Comparison of ENCODE assay signal across 23 cellular contexts in genomic region chr18:26192233-26192632, GRCh38. TPM values are rescaled to one million over a fixed set of nuclear protein-coding genes. Genes with fewer than 3 reads are reported as not detected.
DNase-seq lines count a peak whose midpoint lies in the region; ATAC-seq, FAIRE-seq and TF ChIP-seq lines count a peak whose summit lies in the region.
"Had no signal": no experiment of that assay in that cellular context is flagged by ENCODE, and none has a peak within 500 bp of the region (broad histone marks: within the 10 kb centered on the region; RNA-seq: fewer than 3 reads in every experiment).

No MANE protein-coding gene starts in this region.

- H3K4me1 Mint-ChIP-seq in type B pancreatic cell (ENCODE audit: unreplicated experiment) = no peaks in the 10 kb centered on the region

- no peaks in the 10 kb centered on the region for H3K27me3 ChIP-seq in lower lobe of right lung (ENCODE audit: low read depth)

- H3K4me3 ChIP-seq in OCI-LY7 (ENCODE audit: low read depth, low read length, poor library complexity, severe bottlenecking) (no peak overlapping the region), lower lobe of right lung (no peak overlapping the region)

- no TSS peak for BruUV-seq in OCI-LY7 (replicated peaks; lab: Mats Ljungman, UMichigan)

- H3K9me3 Mint-ChIP-seq in type B pancreatic cell = peaks cover 8% of the 10 kb centered on the region

- no peaks in the 10 kb centered on the region for H3K36me3 Mint-ChIP-seq in type B pancreatic cell

- H3K4me1 ChIP-seq in OCI-LY7 (ENCODE audit: insufficient read depth, low read length, poor library complexity, severe bottlenecking) (peaks cover 60% of the 10 kb centered on the region), lower lobe of right lung (no peaks in the 10 kb centered on the region)

- no peaks in the 10 kb centered on the region for H3K27me3 Mint-ChIP-seq in type B pancreatic cell

- 0 out of 3 replicates have a peak, but pooled peaks have one; percentile 14 for TF ChIP-seq CTCF in GM12872 (IDR thresholded peaks at IDR 0.05; ENCODE audit: insufficient read depth, low read depth, low read length)
- TF ChIP-seq CTCF in OCI-LY7 (conservative IDR thresholded peaks at IDR 0.05; ENCODE audit: low read length) = peak; percentile 58
- peak; percentile 54 for TF ChIP-seq CTCF in type B pancreatic cell (conservative IDR thresholded peaks at IDR 0.05)
- no peak for TF ChIP-seq CTCF in lower lobe of right lung (IDR thresholded peaks at IDR 0.05)

- peak overlapping the region; percentile 48 for H2AFZ ChIP-seq in OCI-LY7 (ENCODE audit: low read length)

- CTCF ChIA-PET in OCI-LY7 (lab: Charles Lee; ENCODE audit: unreplicated experiment) = no interaction called here

- H3K4me2 ChIP-seq in OCI-LY7 (ENCODE audit: low read length) = peak overlapping the region; percentile 81
- H3K4me2 ChIP-seq: SK-N-SH had no signal

- DNase-seq in OCI-LY7 (ENCODE audit: low spot score) = no peak
- DNase-seq in type B pancreatic cell (ENCODE audit: extremely low spot score, unreplicated experiment) = no peak
- DNase-seq in DMS79 treated with DMSO at 0.1 percent for 48 hours (lab: John Stamatoyannopoulos, UW) = no peak
- DNase-seq in lower lobe of right lung = no peak
- no peak for DNase-seq in DMS53 (lab: John Stamatoyannopoulos, UW)
- no peak for DNase-seq in left lobe of liver (ENCODE audit: low spot score)
- DNase-seq: AML-193, DMS79, IMR-90, MV-4-11, NCI-H1694 treated with DMSO at 0.1 percent for 48 hours, NCI-H2081 treated with DMSO at 0.1 percent for 48 hours, NCI-H2171 treated with DMSO at 0.1 percent for 48 hours, NCI-H446, NCI-H526 treated with DMSO at 0.1 percent for 48 hours, SIG-M5, SK-N-SH had no signal

- FAIRE-seq in colon (lab: Jason Lieb, UNC) = peak; percentile 38
- FAIRE-seq: D721Med, H1 had no signal

- intact Hi-C loops in OCI-LY7 (cut with micrococcal nuclease; ENCODE audit: unreplicated experiment) (no loop called here), lower lobe of right lung (cut with DNase I) (no loop called here)

- no peaks in the 10 kb centered on the region for H4K20me1 ChIP-seq in OCI-LY7 (ENCODE audit: insufficient read depth, low read length)

- peaks cover 17% of the 10 kb centered on the region; the same call in 1 of the 2 replicates for H3K9me3 ChIP-seq in OCI-LY7 (ENCODE audit: low read length)
- H3K9me3 ChIP-seq in lower lobe of right lung = no peaks in the 10 kb centered on the region
- H3K9me3 ChIP-seq: SK-N-SH had no signal

- H3K4me3 Mint-ChIP-seq in type B pancreatic cell = no peak overlapping the region

- POLR2A ChIA-PET in OCI-LY7 (lab: Charles Lee) = interaction anchor here (1.0 to 1.6 kb wide), 5 partner anchors 16 to 145 kb away, joined by 3 to 8 read pairs (median 5); no protein-coding TSS in a partner anchor

- H3K9me2 ChIP-seq in OCI-LY7 (ENCODE audit: insufficient read depth, low read length) = no peaks in the 10 kb centered on the region
- H3K9me2 ChIP-seq: SK-N-SH had no signal

- no peak for ATAC-seq in lower lobe of right lung
- no peak for ATAC-seq in left lobe of liver
- ATAC-seq: HCT116 had no signal

- peaks cover 14% of the 10 kb centered on the region; the same call in 1 of the 2 replicates for H3K36me3 ChIP-seq in OCI-LY7 (ENCODE audit: insufficient read depth, low read length)
- no peaks in the 10 kb centered on the region for H3K36me3 ChIP-seq in lower lobe of right lung

- 0 out of 2 replicates have a peak, but pooled peaks cover 6% of the 10 kb centered on the region for H3K79me2 ChIP-seq in OCI-LY7 (ENCODE audit: insufficient read depth, low read depth, low read length)

- H3K27ac ChIP-seq in OCI-LY7 (ENCODE audit: low read depth, low read length, poor library complexity, severe bottlenecking) (peak overlapping the region; percentile 99), lower lobe of right lung (no peak overlapping the region)
- H3K27ac ChIP-seq: C4-2B had no signal

- no peak overlapping the region for H3K27ac Mint-ChIP-seq in type B pancreatic cell

RNA-seq across cellular contexts. Expression of gene TAF4B, which starts 34.0 kb away (rescaled TPM):
- 48.7 and 52.3 TPM in 2 replicates for total RNA-seq in OCI-LY7 (2014; rRNA removed; shearing (Covaris generic))
- total RNA-seq in OCI-LY7 (2022) (50.1 and 54.6 TPM in 2 replicates), type B pancreatic cell (ENCODE audit: low replicate concordance) (4.6 and 5.1 TPM in 2 replicates), lower lobe of right lung (2.8 TPM), left lobe of liver (0.20 TPM)

RNA-seq across cellular contexts. Expression of gene PSMA8, which starts 58.6 kb away (rescaled TPM):
- 0.13 TPM in 1 of 2 replicates, not detected in the other for total RNA-seq in OCI-LY7 (2014; rRNA removed; shearing (Covaris generic))
- total RNA-seq in OCI-LY7 (2022) (0.19 and 0.37 TPM in 2 replicates), type B pancreatic cell (ENCODE audit: low replicate concordance) (0.14 TPM in 1 of 2 replicates, not detected in the other), lower lobe of right lung (not detected), left lobe of liver (not detected)
- total RNA-seq: H1, IMR-90 had no signal
